19 cellular contexts compared by ENCODE assay signal in the genomic region with DNA sequence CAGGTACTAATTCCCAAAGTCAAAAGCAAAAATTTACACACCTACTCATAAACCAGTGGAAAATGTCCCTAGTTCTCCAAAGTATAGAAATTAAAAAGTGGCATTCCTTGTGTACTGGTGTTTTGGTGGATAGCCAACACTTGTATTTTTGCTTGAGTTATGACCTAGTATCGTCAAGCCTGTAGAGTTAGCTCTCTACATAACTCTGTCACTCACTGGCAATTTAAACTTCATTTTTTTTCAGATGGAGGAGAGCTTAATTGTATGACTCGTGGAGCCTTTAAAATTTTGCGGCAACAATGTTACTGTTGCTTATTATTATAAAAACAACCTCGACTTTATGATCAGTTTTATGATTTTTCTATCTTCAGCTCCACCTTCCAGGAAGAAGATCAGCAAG. TPM values are rescaled to one million over a fixed set of nuclear protein-coding genes. Genes with fewer than 3 reads are reported as not detected.
"Had no signal": no experiment of that assay in that cellular context is flagged by ENCODE, and none has a peak within 500 bp of the region (broad histone marks: within the 10 kb centered on the region; RNA-seq: fewer than 3 reads in every experiment).

No MANE protein-coding gene starts in this region.

- H3K27me3 ChIP-seq: cardiac muscle cell, hepatocyte, sigmoid colon had no signal

- H3K36me3 ChIP-seq: cardiac muscle cell, left ventricle myocardium inferior, sigmoid colon, spleen had no signal

- H3K4me2 ChIP-seq: hepatocyte had no signal

- H3K4me3 ChIP-seq: cardiac muscle cell, hepatocyte, left ventricle myocardium inferior, sigmoid colon, spleen had no signal

- H3K27ac ChIP-seq: cardiac muscle cell, hepatocyte, left ventricle myocardium inferior, spleen had no signal

- H3K4me1 ChIP-seq: left ventricle myocardium inferior, sigmoid colon, spleen had no signal

- H3K4me3 Mint-ChIP-seq: nephron progenitor cell, T-helper 17 cell had no signal

- ATAC-seq: T-helper 17 cell had no signal

- H3K9me3 ChIP-seq: left ventricle myocardium inferior, sigmoid colon, spleen had no signal

- DNase-seq: activated CD4-positive, alpha-beta T cell treated with anti-CD3 and anti-CD28 coated beads for 4 hours; activated CD4-positive, alpha-beta T cell treated with anti-CD3 and anti-CD28 coated beads, Interleukin-2, amount 50 U/mL, for 48 hours; activated CD4-positive, CD25-positive, alpha-beta regulatory T cell; activated naive CD4-positive, alpha-beta T cell treated with Interleukin-2 at 50 U/mL for 16 hours; activated T-cell treated with anti-CD3 and anti-CD28 coated beads, Interleukin-2, amount 50 U/mL, for 48 hours; dermis blood vessel endothelial cell; effector memory CD4-positive, alpha-beta T cell; glutamatergic neuron; left ventricle myocardium inferior; mammary epithelial cell; midbrain; nephron progenitor cell; sigmoid colon; spleen; stimulated activated CD4-positive, alpha-beta T cell treated with anti-CD3 and anti-CD28 coated beads, Interleukin-4, amount 100 ng/mL, for 1 hour; stimulated activated naive CD4-positive, alpha-beta T cell treated with Interleukin-2 at 50 U/mL for 16 hours; T-helper 17 cell had no signal

- H3K27ac Mint-ChIP-seq: nephron progenitor cell, T-helper 17 cell had no signal

- H3K4me1 Mint-ChIP-seq: nephron progenitor cell, T-helper 17 cell had no signal

- H3K9me3 Mint-ChIP-seq: nephron progenitor cell had no signal

RNA-seq across cellular contexts. Expression of gene ITGB6, which starts 58.7 kb away (rescaled TPM):
- total RNA-seq: sigmoid colon, spleen, T-helper 17 cell had no signal
